Comparison of ENCODE assay signal across 8 cellular contexts in the genomic region with DNA sequence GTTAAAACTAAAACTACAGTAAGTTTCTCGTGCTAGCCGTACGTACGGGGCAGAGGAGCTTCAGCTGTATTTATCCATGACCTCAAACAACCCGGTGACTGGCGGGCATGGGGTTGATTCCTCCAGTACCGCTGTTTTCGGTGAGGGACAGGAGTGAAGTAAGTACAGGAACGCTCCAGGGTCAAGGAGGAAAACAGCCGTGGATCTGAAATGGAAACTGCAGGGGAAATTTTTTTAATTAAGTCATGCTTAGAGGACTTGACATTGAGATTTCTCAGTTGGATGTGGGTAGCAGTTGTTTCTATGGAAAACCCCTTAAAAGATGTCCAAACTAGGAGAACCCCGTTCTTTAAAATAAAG. TPM values are rescaled to one million over a fixed set of nuclear protein-coding genes. Genes with fewer than 3 reads are reported as not detected.
DNase-seq lines count a peak whose midpoint lies in the region; ATAC-seq, FAIRE-seq and TF ChIP-seq lines count a peak whose summit lies in the region.

No MANE protein-coding gene starts in this region.

- ATAC-seq in CD8-positive, alpha-beta T cell, result no peak
- ATAC-seq in GM12878 (peak; percentile 1), HepG2 (peak; percentile 7; the same call in 1 of the 3 replicates), HG02588 (IDR thresholded peaks at IDR 0.05; ENCODE audit: unreplicated experiment) (no peak), GM19035 (IDR thresholded peaks at IDR 0.05; ENCODE audit: unreplicated experiment) (no peak)

- peak overlapping the region; percentile 95 for H3K9ac ChIP-seq in GM12878 (ENCODE audit: control insufficient read depth, insufficient read depth, low read length)
- H3K9ac ChIP-seq in HepG2 (ENCODE audit: insufficient read depth, low read depth, low read length), result peak overlapping the region; percentile 88

- SMC1A ChIA-PET in GM12878 (lab: Charles Lee; ENCODE audit: uncharacterized antibody, unreplicated experiment), result interaction anchor here (0.8 kb wide), 1 partner anchor 11 kb away, joined by 3 read pairs; no protein-coding TSS in a partner anchor

- intact Hi-C loops in CD8-positive, alpha-beta T cell (cut with DNase I, micrococcal nuclease), result loop anchor here (1.0 to 10.0 kb wide), 3 partner anchors 95 to 1914 kb away; a partner anchor contains a TSS
- intact Hi-C loops in GM12878 (cut with micrococcal nuclease; ENCODE audit: unreplicated experiment), result no loop called here
- intact Hi-C loops in HepG2 (cut with micrococcal nuclease; ENCODE audit: unreplicated experiment), result no loop called here
- intact Hi-C loops in thyroid gland (cut with DNase I), result no loop called here

- peaks cover 25% of the 10 kb centered on the region for H3K36me3 Mint-ChIP-seq in CD8-positive, alpha-beta T cell

- H3K4me1 ChIP-seq in CD8-positive, alpha-beta T cell (ENCODE audit: insufficient read depth, low read length), result peaks cover 44% of the 10 kb centered on the region
- H3K4me1 ChIP-seq in GM12878 (ENCODE audit: control insufficient read depth, insufficient read depth, low read length), result peaks cover 23% of the 10 kb centered on the region
- peaks cover 62% of the 10 kb centered on the region for H3K4me1 ChIP-seq in HepG2 (ENCODE audit: insufficient read depth, low read length)
- H3K4me1 ChIP-seq in thyroid gland, result peaks cover 22 to 28% of the 10 kb centered on the region in 2 donors

- H2AFZ ChIP-seq in GM12878 (ENCODE audit: control insufficient read depth, low read depth, low read length), result no peak overlapping the region
- no peak overlapping the region for H2AFZ ChIP-seq in HepG2 (ENCODE audit: low read length)

- H4K20me1 ChIP-seq in GM12878 (ENCODE audit: control insufficient read depth, insufficient read depth), result peaks cover 10% of the 10 kb centered on the region
- H4K20me1 ChIP-seq in HepG2 (ENCODE audit: insufficient read depth, low read length), result peaks cover 26% of the 10 kb centered on the region

- TF ChIP-seq EP300 in GM12878 (IDR thresholded peaks at IDR 0.05; ENCODE audit: borderline replicate concordance in 1 of 2, control insufficient read depth in 1 of 2, low read depth in 2 of 2, low read length in 2 of 2) (no peak), HepG2 (IDR thresholded peaks at IDR 0.05; ENCODE audit: low read depth in 2 of 2, low read length in 2 of 2) (no peak), HepG2 (CRISPR knock-in tag; IDR thresholded peaks at IDR 0.05; ENCODE audit: borderline replicate concordance) (no peak)

- H3K4me3 Mint-ChIP-seq in CD8-positive, alpha-beta T cell, result peak overlapping the region; percentile 90

- H3K4me2 ChIP-seq in GM12878 (ENCODE audit: control insufficient read depth, insufficient read depth) (peak overlapping the region; percentile 90), HepG2 (ENCODE audit: low read depth, low read length) (peak overlapping the region; percentile 84)

- FAIRE-seq in GM12878 (lab: Jason Lieb, UNC), result no peak
- FAIRE-seq in HepG2 (lab: Jason Lieb, UNC), result no peak

- CTCF ChIA-PET in CD8-positive, alpha-beta T cell (lab: Charles Lee), result no interaction called here
- CTCF ChIA-PET in GM12878 (lab: Yijun Ruan, JAX) (interaction anchor here (1.0 kb wide), 1 partner anchor 15 kb away, joined by 4 read pairs; no protein-coding TSS in a partner anchor), HepG2 (lab: Yijun Ruan, JAX; ENCODE audit: low intra/inter-chr PET ratio, low total read pairs) (no interaction called here)

- TF ChIP-seq RAD21 in GM12878 (IDR thresholded peaks at IDR 0.05; ENCODE audit: insufficient read depth, low read depth, low read length), result no peak
- TF ChIP-seq RAD21 in HepG2 (CRISPR knock-in tag; IDR thresholded peaks at IDR 0.05), result no peak

- peak overlapping the region; percentile 64 for H3K4me3 ChIP-seq in CD8-positive, alpha-beta T cell (ENCODE audit: low read depth, low read length)
- peak overlapping the region; percentile 81 for H3K4me3 ChIP-seq in Jurkat, Clone E6-1 (ENCODE audit: low read length)
- H3K4me3 ChIP-seq in GM12878 (peak overlapping the region; percentile 99), HepG2 (replicated peaks in 1 of 3; ENCODE audit: insufficient read depth in 1 of 3, low read depth in 2 of 3, low read length in 3 of 3) (peak overlapping the region; percentile 78 to 91 (median 90)), thyroid gland (replicated peaks in 1 of 3) (peak overlapping the region; percentile 61 to 82 (median 76))

- H3K27me3 ChIP-seq in CD8-positive, alpha-beta T cell (ENCODE audit: insufficient read depth, low read length), result no peaks in the 10 kb centered on the region
- no peaks in the 10 kb centered on the region for H3K27me3 ChIP-seq in GM12878 (replicated peaks in 1 of 2; ENCODE audit: control insufficient read depth in 2 of 2, insufficient read depth in 2 of 2, low read length in 1 of 2)
- H3K27me3 ChIP-seq in HepG2 (ENCODE audit: control insufficient read depth in 1 of 2, insufficient read depth in 2 of 2, low read length in 2 of 2), result peaks cover 0 to 1% of the 10 kb centered on the region in 2 experiments; a peak in 1 of 5 replicates
- H3K27me3 ChIP-seq in thyroid gland, result no peaks in the 10 kb centered on the region

- POLR2A ChIA-PET in CD8-positive, alpha-beta T cell (lab: Charles Lee), result no interaction called here
- POLR2A ChIA-PET in GM12878 (lab: Charles Lee) (interaction anchor here (0.8 kb wide), 1 partner anchor 9 kb away, joined by 3 read pairs; no protein-coding TSS in a partner anchor), HepG2 (lab: Yijun Ruan, JAX) (no interaction called here)

- H3K27me3 Mint-ChIP-seq in CD8-positive, alpha-beta T cell (ENCODE audit: low read depth), result no peaks in the 10 kb centered on the region

- no peak for DNase-seq in CD8-positive, alpha-beta T cell
- DNase-seq in Jurkat, Clone E6-1 (ENCODE audit: low read depth, low spot score), result no peak
- no peak for DNase-seq in GM12878 (ENCODE audit: low read depth, low spot score)
- DNase-seq in HepG2 (ENCODE audit: low spot score), result no peak
- peak; percentile 13 to 17 for DNase-seq in thyroid gland
- DNase-seq in NCI-H187 treated with DMSO at 0.1 percent for 48 hours (lab: John Stamatoyannopoulos, UW), result no peak

- peaks cover 56% of the 10 kb centered on the region for H3K79me2 ChIP-seq in GM12878 (ENCODE audit: control insufficient read depth, insufficient read depth, low read length)
- H3K79me2 ChIP-seq in HepG2 (ENCODE audit: insufficient read depth, low read length), result peaks cover 54% of the 10 kb centered on the region

- RAD21 ChIA-PET in GM12878 (lab: Charles Lee; ENCODE audit: unreplicated experiment), result no interaction called here

- H3K27ac Mint-ChIP-seq in CD8-positive, alpha-beta T cell, result peak overlapping the region; percentile 71

- TF ChIP-seq POLR2A in GM12878 (IDR thresholded peaks at IDR 0.05; ENCODE audit: low read depth, low read length) (no peak), HepG2 (IDR thresholded peaks at IDR 0.05; ENCODE audit: insufficient read depth in 1 of 2, low read depth in 2 of 2, low read length in 2 of 2) (no peak), thyroid gland (IDR thresholded peaks at IDR 0.05) (no peak)

- no peaks in the 10 kb centered on the region for H3K9me3 ChIP-seq in CD8-positive, alpha-beta T cell (ENCODE audit: low read length)
- H3K9me3 ChIP-seq in GM12878 (replicated peaks; ENCODE audit: control insufficient read depth, insufficient read depth, low read length) (no peaks in the 10 kb centered on the region), HepG2 (ENCODE audit: low read length) (no peaks in the 10 kb centered on the region), thyroid gland (no peaks in the 10 kb centered on the region)

- peak overlapping the region; percentile 40 for H3K27ac ChIP-seq in CD8-positive, alpha-beta T cell (ENCODE audit: low read depth, low read length)
- peak overlapping the region; percentile 62 for H3K27ac ChIP-seq in GM12878 (ENCODE audit: control insufficient read depth, insufficient read depth)
- peak overlapping the region; percentile 65 for H3K27ac ChIP-seq in HepG2 (ENCODE audit: extremely low read length, insufficient read depth, low read length)
- H3K27ac ChIP-seq in thyroid gland, result peak overlapping the region in 1 of 3 donors; percentile 65

- peaks cover 56% of the 10 kb centered on the region for H3K4me1 Mint-ChIP-seq in CD8-positive, alpha-beta T cell (ENCODE audit: low read depth)

- under 1% methylated on average over 11 of the region's 11 CpGs for WGBS in GM12878 (ENCODE audit: insufficient coverage, insufficient replicate concordance, low lambda C conversion rate, missing lambda C conversion rate)
- under 1% methylated on average over 11 of the region's 11 CpGs for WGBS in HepG2 (ENCODE audit: low lambda C conversion rate)
- 11% methylated on average over 11 of the region's 11 CpGs for WGBS in thyroid gland, 2 donors

- no peak for TF ChIP-seq CTCF in CD8-positive, alpha-beta T cell (IDR thresholded peaks at IDR 0.05)
- TF ChIP-seq CTCF in GM12878 (IDR thresholded peaks at IDR 0.05 in 2 of 3, conservative IDR thresholded peaks at IDR 0.05 in 1 of 3; ENCODE audit: control insufficient read depth in 2 of 3, extremely low read depth in 1 of 3, insufficient read depth in 1 of 3, low read depth in 3 of 3, low read length in 3 of 3) (no peak), HepG2 (CRISPR knock-in tag; IDR thresholded peaks at IDR 0.05) (no peak), thyroid gland (IDR thresholded peaks at IDR 0.05) (no peak)

- H3K36me3 ChIP-seq in CD8-positive, alpha-beta T cell (ENCODE audit: insufficient read depth, low read length), result no peaks in the 10 kb centered on the region
- H3K36me3 ChIP-seq in GM12878 (ENCODE audit: control insufficient read depth in 2 of 2, insufficient read depth in 2 of 2, low read length in 1 of 2) (peaks cover 0 to 5% of the 10 kb centered on the region in 2 experiments; a peak in 3 of 4 replicates), HepG2 (replicated peaks in 1 of 2; ENCODE audit: control insufficient read depth in 1 of 2, insufficient read depth in 2 of 2, low read length in 2 of 2) (0 out of 5 replicates have a peak, but pooled peaks cover 0 to 6% of the 10 kb centered on the region in 2 experiments), thyroid gland (no peaks in the 10 kb centered on the region)

- H3K9me3 Mint-ChIP-seq in CD8-positive, alpha-beta T cell, result no peaks in the 10 kb centered on the region

- BruUV-seq in GM12878 (replicated peaks; lab: Mats Ljungman, UMichigan) (no TSS peak), HepG2 (replicated peaks; lab: Mats Ljungman, UMichigan) (no TSS peak)

- in situ Hi-C loops in GM12878 (cut with MboI) (loop anchor here (25.0 kb wide), 1 partner anchor 1302 kb away; a partner anchor contains a TSS), HepG2 (cut with HindIII; ENCODE audit: extremely low pct_ligation_motif_present, low pct_unique_long_range_greater_than_20kb) (no loop called here)

RNA-seq across cellular contexts. Expression of a gene that starts 1.2 kb away (rescaled TPM):
- total RNA-seq in CD8-positive, alpha-beta T cell, result 10 to 100 TPM; 20.2 to 20.9 TPM
- 10.0 TPM for polyA plus RNA-seq in Jurkat, Clone E6-1 (2012; ENCODE audit: insufficient read depth, insufficient read length)
- total RNA-seq in GM12878 (2013; cell fraction: nucleolus; rRNA removed), result 150 and 166 TPM in 2 replicates
- total RNA-seq in GM12878 (2014; rRNA removed) (16.9 and 20.1 TPM in 2 replicates), GM12878 (2014; rRNA removed; fragmentation: Illumina TruSeq; extraction: Trizol) (18.5 and 19.5 TPM in 2 replicates), GM12878 (2021) (13.0 and 13.5 TPM in 2 replicates), HepG2 (2016; rRNA removed; fragmentation: Illumina TruSeq; extraction: Trizol) (21.4 and 25.3 TPM in 2 replicates), thyroid gland (10 to 100 TPM; 36.3 to 60.9 (median 49.8) TPM)
- polyA plus RNA-seq in GM12878 (2011; ENCODE audit: low read depth), result 8.8 TPM
- polyA plus RNA-seq in GM12878 (2011; rRNA removed) (29.8 and 52.8 TPM in 2 replicates), GM12878 (2014; fragmentation: Illumina TruSeq; extraction: Trizol) (17.2 and 23.9 TPM in 2 replicates), GM12878 (2014; fragmentation: Nextera tagmentation; extraction: Ambion mirVana) (1 to 10 TPM in 1 of 2 experiments, under 1 TPM in 1; 0.72 to 1.5 TPM), GM12878 (2014; rRNA removed) (12.9 and 15.0 TPM in 2 replicates), GM12878 (2016; fragmentation: Nextera tagmentation; extraction: Ambion mirVana) (1 to 10 TPM in 1 of 2 experiments, under 1 TPM in 1; 0.71 to 2.4 TPM), HepG2 (2011; rRNA removed) (9.5 and 10.7 TPM in 2 replicates)
- 5.7 and 7.9 TPM in 2 replicates for polyA plus RNA-seq in GM12878 (2011; cell fraction: cytosol; rRNA removed)
- 64.4 and 67.3 TPM in 2 replicates for polyA plus RNA-seq in GM12878 (2011; cell fraction: nucleus; rRNA removed)
- polyA plus RNA-seq in GM12878 (2012), result 15.3 and 18.3 TPM in 2 replicates
- polyA minus RNA-seq in GM12878 (2011; rRNA and poly(A)+ RNA removed), result 14.5 and 18.9 TPM in 2 replicates
- 6.3 and 7.4 TPM in 2 replicates for polyA minus RNA-seq in GM12878 (2011; cell fraction: cytosol; rRNA and poly(A)+ RNA removed)
- 24.9 and 26.2 TPM in 2 replicates for polyA minus RNA-seq in GM12878 (2011; cell fraction: nucleus; rRNA and poly(A)+ RNA removed)
- 10.6 and 11.9 TPM in 2 replicates for total RNA-seq in HepG2 (2016; cell fraction: cytosol; rRNA removed; fragmentation: Illumina TruSeq; extraction: Trizol; ENCODE audit: low read depth)
- 20.0 and 24.5 TPM in 2 replicates for total RNA-seq in HepG2 (2016; cell fraction: insoluble cytoplasmic fraction; rRNA removed; fragmentation: Illumina TruSeq; extraction: Trizol)
- 24.8 and 25.8 TPM in 2 replicates for total RNA-seq in HepG2 (2016; cell fraction: membrane; rRNA removed; fragmentation: Illumina TruSeq; extraction: Trizol)
- total RNA-seq in HepG2 (2016; cell fraction: nucleus; rRNA removed; fragmentation: Illumina TruSeq; extraction: Trizol), result 22.3 and 24.8 TPM in 2 replicates
- polyA plus RNA-seq in HepG2 (2011; cell fraction: cytosol; rRNA removed), result 3.8 and 6.9 TPM in 2 replicates
- polyA plus RNA-seq in HepG2 (2011; cell fraction: nucleus; rRNA removed), result 10.5 and 15.2 TPM in 2 replicates
- 21.4 and 24.9 TPM in 2 replicates for polyA plus RNA-seq in HepG2 (2012)
- 7.7 and 8.8 TPM in 2 replicates for polyA plus RNA-seq in HepG2 (2016; cell fraction: cytosol; fragmentation: Illumina TruSeq; extraction: Trizol; ENCODE audit: low read depth)
- 27.0 and 29.3 TPM in 2 replicates for polyA plus RNA-seq in HepG2 (2016; cell fraction: insoluble cytoplasmic fraction; fragmentation: Illumina TruSeq; extraction: Trizol; ENCODE audit: low read depth)
- 18.8 and 19.2 TPM in 2 replicates for polyA plus RNA-seq in HepG2 (2016; cell fraction: membrane; fragmentation: Illumina TruSeq; extraction: Trizol; ENCODE audit: low read depth)
- 49.1 and 55.1 TPM in 2 replicates for polyA plus RNA-seq in HepG2 (2016; cell fraction: nucleus; fragmentation: Illumina TruSeq; extraction: Trizol; ENCODE audit: insufficient read depth, low read depth)
- 2.8 and 6.1 TPM in 2 replicates for polyA minus RNA-seq in HepG2 (2011; rRNA and poly(A)+ RNA removed; ENCODE audit: low replicate concordance)
- 11.2 and 14.9 TPM in 2 replicates for polyA minus RNA-seq in HepG2 (2011; cell fraction: cytosol; rRNA and poly(A)+ RNA removed)
- 19.1 and 21.0 TPM in 2 replicates for polyA minus RNA-seq in HepG2 (2011; cell fraction: nucleus; rRNA and poly(A)+ RNA removed)

Comparison
In these comparisons a context has a peak if more than half of its experiments do, and no peak if none do; other contexts are left out.
1. ATAC-seq: peak in GM12878 (single experiment) and HepG2 (single experiment); none in CD8-positive, alpha-beta T cell (single experiment), HG02588 (single experiment) and GM19035 (single experiment).
2. DNase-seq: peak in thyroid gland (2 of 2); none in CD8-positive, alpha-beta T cell (0 of 7), Jurkat, Clone E6-1 (single experiment), GM12878 (single experiment), HepG2 (single experiment) and NCI-H187 treated with DMSO at 0.1 percent for 48 hours (single experiment).
3. intact Hi-C loops: an anchor here in CD8-positive, alpha-beta T cell (1.0 to 10.0 kb wide); none called in GM12878, HepG2 and thyroid gland.
4. Peak in every context shown above with its lines, with median percentiles within 50 percentile points of each other: H3K4me3 ChIP-seq.